In the genomic region with DNA sequence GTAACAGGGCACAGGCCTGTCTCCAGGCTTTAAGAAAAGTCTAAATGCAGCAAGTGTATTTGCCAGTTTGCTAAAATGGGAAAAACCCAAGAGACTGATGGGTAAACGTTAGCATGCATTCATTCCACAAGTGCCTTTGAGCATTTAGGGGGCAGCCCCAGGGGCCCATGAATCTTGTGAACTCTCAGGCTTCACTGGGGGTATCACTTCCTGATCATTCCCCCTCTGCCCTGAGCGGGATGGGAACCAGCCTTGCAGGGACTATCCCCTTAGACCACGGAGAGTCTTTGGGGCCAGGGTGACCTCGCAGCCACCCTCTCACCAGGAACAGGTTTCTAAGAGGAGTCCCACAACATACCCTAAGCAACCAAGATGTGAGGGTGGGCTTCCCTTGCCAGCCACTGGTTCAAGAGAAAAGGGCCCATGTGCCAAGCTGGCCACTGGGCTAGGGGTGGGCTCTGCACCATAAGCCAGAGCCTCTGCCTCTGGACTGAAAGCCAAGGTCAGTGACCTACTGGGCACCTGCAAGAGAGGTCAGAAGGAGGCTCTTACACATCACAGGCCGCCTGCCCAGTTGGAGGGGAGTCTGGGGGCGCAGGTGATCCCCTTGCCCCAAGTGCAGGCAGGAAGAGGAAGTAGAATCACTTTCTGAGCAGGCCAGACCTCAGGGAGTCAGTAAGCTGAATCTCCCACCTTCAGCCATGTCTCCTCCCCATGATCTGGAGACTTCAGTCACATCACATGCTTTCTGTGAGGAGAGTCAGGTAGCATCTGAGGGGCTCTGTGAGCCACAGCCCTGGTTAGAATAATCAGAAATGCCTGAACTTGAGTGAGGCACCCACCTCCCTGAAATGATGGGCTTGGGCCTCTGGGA, we compare ENCODE assay signal across 23 cellular contexts.
DNase-seq lines count a peak whose midpoint lies in the region; ATAC-seq, FAIRE-seq and TF ChIP-seq lines count a peak whose summit lies in the region.
"Had no signal": no experiment of that assay in that cellular context is flagged by ENCODE, and none has a peak within 500 bp of the region (broad histone marks: within the 10 kb centered on the region; RNA-seq: fewer than 3 reads in every experiment).

No MANE protein-coding gene starts in this region.

- CTCF ChIA-PET in K562 (lab: Yijun Ruan, JAX; ENCODE audit: low intra/inter-chr PET ratio) = no interaction called here

- no peak for TF ChIP-seq RAD21 in K562 (CRISPR knock-in tag; conservative IDR thresholded peaks at IDR 0.05 in 1 of 2, IDR thresholded peaks at IDR 0.05 in 1 of 2)

- no peaks in the 10 kb centered on the region for H3K9me3 ChIP-seq in K562 (replicated peaks; ENCODE audit: control insufficient read depth, insufficient read depth, low read depth, low read length)
- H3K9me3 ChIP-seq: heart right ventricle, MG63, mucosa of descending colon had no signal

- no peaks in the 10 kb centered on the region for H3K36me3 ChIP-seq in GM06990 (ENCODE audit: control insufficient read depth, insufficient read depth, low read length)
- H3K36me3 ChIP-seq in K562 (ENCODE audit: control insufficient read depth, insufficient read depth, low read length) = no peaks in the 10 kb centered on the region
- H3K36me3 ChIP-seq: heart right ventricle, MG63 had no signal

- POLR2A ChIA-PET in K562 (lab: Yijun Ruan, JAX) = no interaction called here

- BruUV-seq in K562 (replicated peaks; lab: Mats Ljungman, UMichigan) = no TSS peak

- no peaks in the 10 kb centered on the region for H3K27me3 ChIP-seq in GM06990 (replicated peaks; ENCODE audit: control insufficient read depth, insufficient read depth, low read length)
- no peaks in the 10 kb centered on the region for H3K27me3 ChIP-seq in K562 (ENCODE audit: control insufficient read depth in 2 of 2, insufficient read depth in 2 of 2, low read length in 2 of 2)
- H3K27me3 ChIP-seq: heart right ventricle, MG63 had no signal

- no peak overlapping the region for H3K4me2 ChIP-seq in K562 (ENCODE audit: insufficient read depth, low read length)

- H4K20me1 ChIP-seq in K562 (replicated peaks; ENCODE audit: control insufficient read depth, insufficient read depth, low read length) = no peaks in the 10 kb centered on the region

- intact Hi-C loops in K562 (cut with micrococcal nuclease) = loop anchor here (5.0 kb wide), 1 partner anchor 32 kb away; no protein-coding TSS in a partner anchor

- no peak for FAIRE-seq in K562 (lab: Jason Lieb, UNC)
- FAIRE-seq: H54, small intestine, TTC549 had no signal

- in situ Hi-C loops in K562 (cut with MboI) = no loop called here

- no peak overlapping the region for H3K4me3 ChIP-seq in GM06990 (replicated peaks; ENCODE audit: low read depth, low read length)
- H3K4me3 ChIP-seq in K562 = no peak overlapping the region
- H3K4me3 ChIP-seq: heart right ventricle, MG63, mucosa of descending colon had no signal

- 76% methylated on average over 6 of the region's 6 CpGs for WGBS in K562 (ENCODE audit: insufficient coverage, low coverage, missing lambda C conversion rate)

- H3K4me1 ChIP-seq in K562 (replicated peaks in 1 of 2; ENCODE audit: control insufficient read depth in 2 of 2, insufficient read depth in 2 of 2, low read length in 2 of 2) = peaks cover 37 to 72% of the 10 kb centered on the region in 2 experiments

- TF ChIP-seq CTCF in GM06990 (IDR thresholded peaks at IDR 0.05; ENCODE audit: insufficient read depth, low read length, poor library complexity, severe bottlenecking) (no peak), K562 (IDR thresholded peaks at IDR 0.05 in 2 of 3, conservative IDR thresholded peaks at IDR 0.05 in 1 of 3; ENCODE audit: insufficient read depth in 2 of 3, low read depth in 1 of 3, low read length in 3 of 3) (no peak)

- no peaks in the 10 kb centered on the region for H3K79me2 ChIP-seq in K562 (ENCODE audit: control insufficient read depth, insufficient read depth, low read length)

- peak overlapping the region in 1 of 2 experiments; percentile 46; a peak in 1 of 4 replicates for H3K9ac ChIP-seq in K562 (ENCODE audit: insufficient read depth in 1 of 2, low read depth in 2 of 2, low read length in 2 of 2)

- no peaks in the 10 kb centered on the region for H3K9me1 ChIP-seq in K562 (ENCODE audit: control insufficient read depth, insufficient read depth, low read length)

- TF ChIP-seq EP300 in K562 (IDR thresholded peaks at IDR 0.05; ENCODE audit: low read length) = no peak

- no peak overlapping the region for H3K27ac ChIP-seq in K562 (ENCODE audit: extremely low read depth, low read depth, low read length)
- H3K27ac ChIP-seq: heart right ventricle had no signal

- peak; percentile 35 for DNase-seq in GM06990 (ENCODE audit: extremely low read depth, insufficient read length)
- no peak for DNase-seq in K562 (ENCODE audit: extremely low read depth in 1 of 4, low spot score in 3 of 4)
- no peak for DNase-seq in HK-2 (ENCODE audit: unreplicated experiment)
- no peak for DNase-seq in NCI-H187 treated with DMSO at 0.1 percent for 48 hours (lab: John Stamatoyannopoulos, UW)
- DNase-seq in DMS53 (lab: John Stamatoyannopoulos, UW) = no peak
- no peak for DNase-seq in activated effector memory CD4-positive, alpha-beta T cell treated with anti-CD3 and anti-CD28 coated beads, Interleukin-2, amount 50 U/mL, for 16 hours
- DNase-seq: activated CD4-positive, alpha-beta T cell treated with anti-CD3 and anti-CD28 coated beads for 4 hours; activated CD8-positive, alpha-beta memory T cell treated with anti-CD3 and anti-CD28 coated beads, Interleukin-2, amount 50 U/mL, for 4 hours; activated naive CD4-positive, alpha-beta T cell treated with Interleukin-2 at 50 U/mL for 16 hours; caudate nucleus; DMS79 treated with DMSO at 0.1 percent for 48 hours; heart right ventricle; MG63; mucosa of descending colon; NCI-H1436; NCI-H2171; SHP77; trophoblast cell had no signal

- ATAC-seq in GM18511 (IDR thresholded peaks at IDR 0.05; ENCODE audit: unreplicated experiment) = peak; percentile 60
- ATAC-seq in HG02981 (IDR thresholded peaks at IDR 0.05; ENCODE audit: unreplicated experiment) = peak; percentile 50
- no peak for ATAC-seq in K562
- ATAC-seq: mucosa of descending colon had no signal

- TF ChIP-seq POLR2A in K562 (conservative IDR thresholded peaks at IDR 0.05) = no peak

- peak overlapping the region; percentile 49; the same call in 1 of the 2 replicates for H2AFZ ChIP-seq in K562 (ENCODE audit: low read depth, low read length)

TF ChIP-seq in K562, 482 proteins besides CTCF, POLR2A, EP300 and RAD21:
- TF ChIP-seq, protein P1, sequence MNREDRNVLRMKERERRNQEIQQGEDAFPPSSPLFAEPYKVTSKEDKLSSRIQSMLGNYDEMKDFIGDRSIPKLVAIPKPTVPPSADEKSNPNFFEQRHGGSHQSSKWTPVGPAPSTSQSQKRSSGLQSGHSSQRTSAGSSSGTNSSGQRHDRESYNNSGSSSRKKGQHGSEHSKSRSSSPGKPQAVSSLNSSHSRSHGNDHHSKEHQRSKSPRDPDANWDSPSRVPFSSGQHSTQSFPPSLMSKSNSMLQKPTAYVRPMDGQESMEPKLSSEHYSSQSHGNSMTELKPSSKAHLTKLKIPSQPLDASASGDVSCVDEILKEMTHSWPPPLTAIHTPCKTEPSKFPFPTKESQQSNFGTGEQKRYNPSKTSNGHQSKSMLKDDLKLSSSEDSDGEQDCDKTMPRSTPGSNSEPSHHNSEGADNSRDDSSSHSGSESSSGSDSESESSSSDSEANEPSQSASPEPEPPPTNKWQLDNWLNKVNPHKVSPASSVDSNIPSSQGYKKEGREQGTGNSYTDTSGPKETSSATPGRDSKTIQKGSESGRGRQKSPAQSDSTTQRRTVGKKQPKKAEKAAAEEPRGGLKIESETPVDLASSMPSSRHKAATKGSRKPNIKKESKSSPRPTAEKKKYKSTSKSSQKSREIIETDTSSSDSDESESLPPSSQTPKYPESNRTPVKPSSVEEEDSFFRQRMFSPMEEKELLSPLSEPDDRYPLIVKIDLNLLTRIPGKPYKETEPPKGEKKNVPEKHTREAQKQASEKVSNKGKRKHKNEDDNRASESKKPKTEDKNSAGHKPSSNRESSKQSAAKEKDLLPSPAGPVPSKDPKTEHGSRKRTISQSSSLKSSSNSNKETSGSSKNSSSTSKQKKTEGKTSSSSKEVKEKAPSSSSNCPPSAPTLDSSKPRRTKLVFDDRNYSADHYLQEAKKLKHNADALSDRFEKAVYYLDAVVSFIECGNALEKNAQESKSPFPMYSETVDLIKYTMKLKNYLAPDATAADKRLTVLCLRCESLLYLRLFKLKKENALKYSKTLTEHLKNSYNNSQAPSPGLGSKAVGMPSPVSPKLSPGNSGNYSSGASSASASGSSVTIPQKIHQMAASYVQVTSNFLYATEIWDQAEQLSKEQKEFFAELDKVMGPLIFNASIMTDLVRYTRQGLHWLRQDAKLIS (CRISPR knock-in tag; IDR thresholded peaks at IDR 0.05) = no peak
- no peak for TF ChIP-seq MBD2 (IDR thresholded peaks at IDR 0.05; ENCODE audit: borderline replicate concordance, low read depth)
- TF ChIP-seq SAP30 (IDR thresholded peaks at IDR 0.05; ENCODE audit: borderline replicate concordance, insufficient read depth, low read depth, low read length, poor library complexity, severe bottlenecking) = no peak
- TF ChIP-seq, protein P2, sequence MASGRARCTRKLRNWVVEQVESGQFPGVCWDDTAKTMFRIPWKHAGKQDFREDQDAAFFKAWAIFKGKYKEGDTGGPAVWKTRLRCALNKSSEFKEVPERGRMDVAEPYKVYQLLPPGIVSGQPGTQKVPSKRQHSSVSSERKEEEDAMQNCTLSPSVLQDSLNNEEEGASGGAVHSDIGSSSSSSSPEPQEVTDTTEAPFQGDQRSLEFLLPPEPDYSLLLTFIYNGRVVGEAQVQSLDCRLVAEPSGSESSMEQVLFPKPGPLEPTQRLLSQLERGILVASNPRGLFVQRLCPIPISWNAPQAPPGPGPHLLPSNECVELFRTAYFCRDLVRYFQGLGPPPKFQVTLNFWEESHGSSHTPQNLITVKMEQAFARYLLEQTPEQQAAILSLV (tag; IDR thresholded peaks at IDR 0.05) = no peak
- TF ChIP-seq DPF2 (IDR thresholded peaks at IDR 0.05) = no peak
- TF ChIP-seq, protein P3, sequence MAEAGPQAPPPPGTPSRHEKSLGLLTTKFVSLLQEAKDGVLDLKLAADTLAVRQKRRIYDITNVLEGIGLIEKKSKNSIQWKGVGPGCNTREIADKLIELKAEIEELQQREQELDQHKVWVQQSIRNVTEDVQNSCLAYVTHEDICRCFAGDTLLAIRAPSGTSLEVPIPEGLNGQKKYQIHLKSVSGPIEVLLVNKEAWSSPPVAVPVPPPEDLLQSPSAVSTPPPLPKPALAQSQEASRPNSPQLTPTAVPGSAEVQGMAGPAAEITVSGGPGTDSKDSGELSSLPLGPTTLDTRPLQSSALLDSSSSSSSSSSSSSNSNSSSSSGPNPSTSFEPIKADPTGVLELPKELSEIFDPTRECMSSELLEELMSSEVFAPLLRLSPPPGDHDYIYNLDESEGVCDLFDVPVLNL (CRISPR knock-in tag; IDR thresholded peaks at IDR 0.05; ENCODE audit: low read depth) = no peak
